27 cellular contexts compared by ENCODE assay signal in genomic region chrY:7834284-7834683, GRCh38.
"Had no signal": no experiment of that assay in that cellular context is flagged by ENCODE, and none has a peak within 500 bp of the region (broad histone marks: within the 10 kb centered on the region; RNA-seq: fewer than 3 reads in every experiment).

No MANE protein-coding gene starts in this region.

- H3K36me3 ChIP-seq: heart right ventricle, left ventricle myocardium inferior, neutrophil, prostate gland, sigmoid colon, stomach, thyroid gland, upper lobe of right lung had no signal

- DNase-seq: activated CD4-positive, alpha-beta memory T cell treated with anti-CD3 and anti-CD28 coated beads for 36 hours; activated CD4-positive, alpha-beta T cell treated with anti-CD3 and anti-CD28 coated beads, Interleukin-2, amount 10 ng/mL, durations not matched to agents 24 days and 14 days; activated CD4-positive, CD25-positive, alpha-beta regulatory T cell treated with anti-CD3 and anti-CD28 coated beads, Interleukin-2, amount 50 U/mL, for 72 hours; activated CD8-positive, alpha-beta memory T cell treated with anti-CD3 and anti-CD28 coated beads, Interleukin-2, amount 50 U/mL, for 4 hours; activated gamma-delta T cell; activated naive CD4-positive, alpha-beta T cell treated with anti-CD3 and anti-CD28 coated beads, Interleukin-2, amount 10 ng/mL, durations not matched to agents 7 days and 5 days; activated naive CD8-positive, alpha-beta T cell treated with anti-CD3 and anti-CD28 coated beads, Interleukin-2, amount 10 ng/mL, durations not matched to agents 7 days and 5 days; activated T-cell treated with anti-CD3 and anti-CD28 coated beads, Interleukin-2, amount 50 U/mL, for 24 hours; amniotic stem cell; caudate nucleus; cortex of kidney; foreskin melanocyte; heart right ventricle; left ventricle myocardium inferior; naive B cell; nephron progenitor cell; sigmoid colon; stimulated activated CD4-positive, alpha-beta T cell treated with anti-CD3 and anti-CD28 coated beads, Interleukin-1b, Interleukin-23, amount 100 ng/mL, for 48 hours; stimulated activated naive B cell treated with anti-CD40 and anti-IgM and Interleukin-4, amounts not matched to agents 10 μg/mL and 1 μg/mL and 100 μg/mL, for 72 hours; stomach; T-helper 2 cell; thyroid gland; upper lobe of right lung had no signal

- H3K4me1 ChIP-seq: heart right ventricle, left ventricle myocardium inferior, prostate gland, stomach, thyroid gland, upper lobe of right lung had no signal

- H3K27me3 ChIP-seq: heart right ventricle, neutrophil, sigmoid colon, stomach, thyroid gland, upper lobe of right lung had no signal

- H3K4me2 ChIP-seq: smooth muscle cell had no signal

- H3K4me3 ChIP-seq: heart right ventricle, left ventricle myocardium inferior, lung, prostate gland, sigmoid colon, smooth muscle cell, stomach, thyroid gland, upper lobe of right lung had no signal

- H3K9me3 ChIP-seq: heart right ventricle, left ventricle myocardium inferior, neutrophil, prostate gland, sigmoid colon, stomach, thyroid gland, upper lobe of right lung had no signal

- H3K27ac ChIP-seq: heart right ventricle, left ventricle myocardium inferior, neutrophil, prostate gland, sigmoid colon, stomach, thyroid gland, upper lobe of right lung had no signal
